21 cellular contexts compared by ENCODE assay signal in genomic region chr2:47699533-47700215, GRCh38.
DNase-seq lines count a peak whose midpoint lies in the region; ATAC-seq, FAIRE-seq and TF ChIP-seq lines count a peak whose summit lies in the region.
"Had no signal": no experiment of that assay in that cellular context is flagged by ENCODE, and none has a peak within 500 bp of the region (broad histone marks: within the 10 kb centered on the region; RNA-seq: fewer than 3 reads in every experiment).

No MANE protein-coding gene starts in this region.

- H3K27ac Mint-ChIP-seq in H9 = peak overlapping the region in 2 of 3 experiments; percentile 97 to 100; a peak in 3 of 7 replicates
- H3K27ac Mint-ChIP-seq: CD14-positive monocyte; HFFc6; T-helper 1 cell treated with Interleukin-12 subunit alpha and Interleukin-12 subunit beta and Interleukin-4 antibody, amounts not matched to agents 30 μg/mL and 1 μg/mL, for 36 hours had no signal

- peaks cover 24 to 29% of the 10 kb centered on the region in 2 experiments for H3K9me3 Mint-ChIP-seq in H9
- H3K9me3 Mint-ChIP-seq: HFFc6; T-helper 1 cell treated with Interleukin-12 subunit alpha and Interleukin-12 subunit beta and Interleukin-4 antibody, amounts not matched to agents 30 μg/mL and 1 μg/mL, for 36 hours had no signal

- H3K27ac ChIP-seq in H9 (ENCODE audit: insufficient read length, low read depth, low read length) (peak overlapping the region; percentile 85), OCI-LY1 (ENCODE audit: low read depth, low read length, poor library complexity, severe bottlenecking) (peak overlapping the region; percentile 100), hepatocyte (peak overlapping the region; percentile 44), smooth muscle cell (ENCODE audit: low read depth) (peak overlapping the region; percentile 42), kidney (ENCODE audit: low read depth in 2 of 2, low read length in 2 of 2) (no peak overlapping the region)

- WGBS in H9 (ENCODE audit: extremely low coverage, insufficient read length, low lambda C conversion rate) = no CpG with 5 or more reads among the region's 1 CpG
- 91% methylated on average over 1 of the region's 1 CpG for WGBS in hepatocyte (ENCODE audit: low lambda C conversion rate, missing lambda C conversion rate)
- 100% methylated on average over 1 of the region's 1 CpG for WGBS in smooth muscle cell (ENCODE audit: low lambda C conversion rate)

- H3K9me3 ChIP-seq in H9 (ENCODE audit: control insufficient read depth, low read depth, low read length) (peaks cover 6% of the 10 kb centered on the region), OCI-LY1 (ENCODE audit: low read length) (no peaks in the 10 kb centered on the region), hepatocyte (ENCODE audit: low read depth) (no peaks in the 10 kb centered on the region), smooth muscle cell (replicated peaks; ENCODE audit: low read depth) (no peaks in the 10 kb centered on the region), kidney (ENCODE audit: control insufficient read depth in 1 of 2, low read length in 2 of 2) (no peaks in the 10 kb centered on the region)

- H4K20me1 ChIP-seq in H9 (ENCODE audit: control insufficient read depth, insufficient read depth, insufficient read length) = no peaks in the 10 kb centered on the region
- no peaks in the 10 kb centered on the region for H4K20me1 ChIP-seq in OCI-LY1 (ENCODE audit: insufficient read depth, low read length)
- H4K20me1 ChIP-seq in hepatocyte (ENCODE audit: insufficient read depth, poor library complexity, severe bottlenecking) = no peaks in the 10 kb centered on the region
- no peaks in the 10 kb centered on the region for H4K20me1 ChIP-seq in smooth muscle cell (ENCODE audit: low read depth)

- no peak overlapping the region for H2BK5ac ChIP-seq in H9 (ENCODE audit: insufficient read length, low read length)

- H4K91ac ChIP-seq in H9 (ENCODE audit: insufficient read length, low read depth, low read length) = no peak overlapping the region

- intact Hi-C loops in kidney (cut with DNase I) = no loop called here

- no peak overlapping the region for H2AK5ac ChIP-seq in H9 (ENCODE audit: insufficient read length, low read length)

- H3K18ac ChIP-seq in H9 (ENCODE audit: insufficient read length, low read depth, low read length) = no peak overlapping the region

- H3K36me3 ChIP-seq in OCI-LY1 (ENCODE audit: insufficient read depth, low read length) = peaks cover 49% of the 10 kb centered on the region
- H3K36me3 ChIP-seq in hepatocyte (replicated peaks; ENCODE audit: insufficient read depth, low read depth) = no peaks in the 10 kb centered on the region
- no peaks in the 10 kb centered on the region for H3K36me3 ChIP-seq in smooth muscle cell (ENCODE audit: low read depth)
- H3K36me3 ChIP-seq in kidney (ENCODE audit: control insufficient read depth in 1 of 2, insufficient read depth in 2 of 2, low read length in 2 of 2) = no peaks in the 10 kb centered on the region

- H3K9ac ChIP-seq in H9 (ENCODE audit: extremely low read depth, insufficient read length, low read length) = no peak overlapping the region
- peak overlapping the region; percentile 100 for H3K9ac ChIP-seq in OCI-LY1 (ENCODE audit: low read length)
- H3K9ac ChIP-seq in smooth muscle cell (ENCODE audit: low read depth) = no peak overlapping the region
- H3K9ac ChIP-seq in kidney (ENCODE audit: low read length in 2 of 2) = no peak overlapping the region

- H3K27me3 Mint-ChIP-seq in H9 (ENCODE audit: low read depth) = no peaks in the 10 kb centered on the region; the same call in 1 of the 2 replicates

- H2AFZ ChIP-seq in H9 (ENCODE audit: low read length) (no peak overlapping the region), OCI-LY1 (ENCODE audit: low read length) (no peak overlapping the region), hepatocyte (no peak overlapping the region), smooth muscle cell (ENCODE audit: low read depth) (no peak overlapping the region)

- H3K79me1 ChIP-seq in H9 (ENCODE audit: insufficient read depth, low read depth, low read length, poor library complexity, severe bottlenecking) = no peaks in the 10 kb centered on the region

- ATAC-seq in GM18909 (IDR thresholded peaks at IDR 0.05; ENCODE audit: poor library complexity, unreplicated experiment) (no peak), GM18517 (IDR thresholded peaks at IDR 0.05; ENCODE audit: unreplicated experiment) (no peak)
- ATAC-seq: GM12878, Right ventricle myocardium inferior had no signal

- no peak overlapping the region for H2BK120ac ChIP-seq in H9 (ENCODE audit: low read depth, low read length, poor library complexity, severe bottlenecking)

- no peak for TF ChIP-seq CTCF in H9 (conservative IDR thresholded peaks at IDR 0.05)
- TF ChIP-seq CTCF in OCI-LY1 (IDR thresholded peaks at IDR 0.05; ENCODE audit: low read length) = no peak
- no peak for TF ChIP-seq CTCF in hepatocyte (IDR thresholded peaks at IDR 0.05; ENCODE audit: poor library complexity)
- TF ChIP-seq CTCF in smooth muscle cell (IDR thresholded peaks at IDR 0.05; ENCODE audit: borderline replicate concordance, insufficient read depth, poor library complexity, severe bottlenecking) = no peak
- TF ChIP-seq CTCF in kidney (IDR thresholded peaks at IDR 0.05; ENCODE audit: borderline replicate concordance, extremely low read depth, insufficient read depth) = no peak

- no peak overlapping the region for H3K23ac ChIP-seq in H9 (ENCODE audit: insufficient read length, low read depth, low read length)

- no peak overlapping the region for H3T11ph ChIP-seq in H9 (ENCODE audit: low read length)

- H3K9me2 ChIP-seq in OCI-LY1 (ENCODE audit: low read depth, low read length) = no peaks in the 10 kb centered on the region
- H3K9me2 ChIP-seq in hepatocyte (replicated peaks; ENCODE audit: insufficient read depth) = no peaks in the 10 kb centered on the region

- H3K4me1 ChIP-seq in H9 (ENCODE audit: insufficient read depth, low read length) (peaks cover 21% of the 10 kb centered on the region; the same call in 1 of the 2 replicates), OCI-LY1 (ENCODE audit: insufficient read depth, low read length, severe bottlenecking) (peaks cover 95% of the 10 kb centered on the region), hepatocyte (ENCODE audit: insufficient read depth) (peaks cover 19% of the 10 kb centered on the region), smooth muscle cell (ENCODE audit: low read depth) (peaks cover 48% of the 10 kb centered on the region), kidney (ENCODE audit: control insufficient read depth in 1 of 2, insufficient read depth in 1 of 2, low read depth in 1 of 2, low read length in 2 of 2) (no peaks in the 10 kb centered on the region)

- peaks cover 10 to 37% (median 12%) of the 10 kb centered on the region in 3 experiments for H3K36me3 Mint-ChIP-seq in H9 (ENCODE audit: insufficient read depth in 1 of 3, low read depth in 3 of 3)
- H3K36me3 Mint-ChIP-seq: CD14-positive monocyte had no signal

- H3K4me3 Mint-ChIP-seq in H9 = no peak overlapping the region
- H3K4me3 Mint-ChIP-seq: CD14-positive monocyte; HFFc6; T-helper 1 cell treated with Interleukin-12 subunit alpha and Interleukin-12 subunit beta and Interleukin-4 antibody, amounts not matched to agents 30 μg/mL and 1 μg/mL, for 36 hours had no signal

- H3K4me3 ChIP-seq in OCI-LY1 (ENCODE audit: low read depth, low read length, poor library complexity, severe bottlenecking) (peak overlapping the region; percentile 95), hepatocyte (no peak overlapping the region), smooth muscle cell (no peak overlapping the region), kidney (ENCODE audit: low read length in 2 of 2) (no peak overlapping the region)
- H3K4me3 ChIP-seq: GM12878 had no signal

- no peak overlapping the region for H2BK20ac ChIP-seq in H9 (ENCODE audit: low read depth, low read length, poor library complexity, severe bottlenecking)

- H3F3A ChIP-seq in OCI-LY1 (ENCODE audit: insufficient read depth, low read length) = peaks cover 10% of the 10 kb centered on the region; the same call in 1 of the 2 replicates
- H3F3A ChIP-seq in smooth muscle cell (ENCODE audit: low read depth) = peaks cover 16% of the 10 kb centered on the region

- H3K56ac ChIP-seq in H9 (ENCODE audit: insufficient read length, low read depth, low read length) = no peak overlapping the region

- H2BK15ac ChIP-seq in H9 (ENCODE audit: low read depth, low read length) = no peak overlapping the region

- no peak overlapping the region for H4K5ac ChIP-seq in H9 (ENCODE audit: insufficient read length, low read depth, low read length)

- peaks cover 48 to 59% of the 10 kb centered on the region in 2 experiments for H3K4me1 Mint-ChIP-seq in H9
- H3K4me1 Mint-ChIP-seq: CD14-positive monocyte had no signal

- FAIRE-seq in kidney (lab: Jason Lieb, UNC) = no peak
- FAIRE-seq: D721Med, GM12878 had no signal

- H3K27me3 ChIP-seq in H9 (ENCODE audit: insufficient read depth, low read length) = no peaks in the 10 kb centered on the region
- no peaks in the 10 kb centered on the region for H3K27me3 ChIP-seq in OCI-LY1 (ENCODE audit: insufficient read depth, low read length)
- H3K27me3 ChIP-seq in hepatocyte = no peaks in the 10 kb centered on the region
- H3K27me3 ChIP-seq in smooth muscle cell (ENCODE audit: low read depth) = no peaks in the 10 kb centered on the region

- H3K4ac ChIP-seq in H9 (ENCODE audit: low read depth, low read length) = no peak overlapping the region

- no peaks in the 10 kb centered on the region for H3K23me2 ChIP-seq in H9 (ENCODE audit: insufficient read length, low read depth, low read length, poor library complexity, severe bottlenecking)

- DNase-seq in H9 (no peak), hepatocyte (ENCODE audit: low spot score) (no peak), smooth muscle cell (lab: John Stamatoyannopoulos, UW; ENCODE audit: unreplicated experiment) (no peak), kidney (no peak), C1 segment of cervical spinal cord (lab: John Stamatoyannopoulos, UW) (no peak)
- DNase-seq: H7, HFFc6, KG1, NCI-H1105, NCI-H146, NCI-H2029 treated with DMSO at 0.1 percent for 48 hours, NCI-H2171, NCI-H526 had no signal

- no peaks in the 10 kb centered on the region for H3K79me2 ChIP-seq in H9 (ENCODE audit: insufficient read depth, low read length)
- H3K79me2 ChIP-seq in OCI-LY1 (ENCODE audit: insufficient read depth, low read length) = peaks cover 62% of the 10 kb centered on the region
- no peaks in the 10 kb centered on the region for H3K79me2 ChIP-seq in hepatocyte
- no peaks in the 10 kb centered on the region for H3K79me2 ChIP-seq in smooth muscle cell (ENCODE audit: low read depth)

- no peak overlapping the region for H2BK12ac ChIP-seq in H9 (ENCODE audit: insufficient read length, low read depth, low read length)

- H3K4me2 ChIP-seq in H9 (ENCODE audit: insufficient read depth, insufficient read length, low read length) = no peak overlapping the region
- peak overlapping the region; percentile 97 for H3K4me2 ChIP-seq in OCI-LY1 (ENCODE audit: low read length)
- no peak overlapping the region for H3K4me2 ChIP-seq in hepatocyte
- H3K4me2 ChIP-seq in smooth muscle cell = no peak overlapping the region

- H4K8ac ChIP-seq in H9 (replicated peaks; ENCODE audit: insufficient read length, low read depth, low read length) = no peak overlapping the region

- no peak overlapping the region for H3K14ac ChIP-seq in H9 (ENCODE audit: insufficient read depth, low read length)

Comparison
In these comparisons a context has a peak if more than half of its experiments do, and no peak if none do; other contexts are left out.
1. H3K27ac ChIP-seq: peak in H9 (single experiment), OCI-LY1 (single experiment), hepatocyte (single experiment) and smooth muscle cell (single experiment); none in kidney (0 of 2).